6 cellular contexts compared by ENCODE assay signal in the genomic region with DNA sequence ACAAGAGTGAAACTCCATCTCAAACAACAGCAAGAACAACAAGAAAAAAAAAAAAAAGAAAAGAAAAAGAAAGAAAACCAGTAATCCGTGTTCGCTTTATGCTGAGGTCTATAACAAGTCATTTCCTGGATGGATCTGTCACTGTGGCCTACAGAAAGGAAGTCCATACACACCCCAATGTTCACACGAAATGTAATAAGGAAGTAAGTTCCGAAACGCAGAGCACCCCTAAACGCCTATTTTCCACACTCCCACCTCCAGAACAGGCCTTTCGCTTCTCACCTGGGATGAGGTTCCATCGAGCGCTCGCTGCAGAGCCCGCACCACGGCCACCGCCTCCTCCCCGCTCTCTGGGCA. TPM values are rescaled to one million over a fixed set of nuclear protein-coding genes. Genes with fewer than 3 reads are reported as not detected.
DNase-seq lines count a peak whose midpoint lies in the region; TF ChIP-seq lines count a peak whose summit lies in the region.

No MANE protein-coding gene starts in this region.

- H3K9ac ChIP-seq in GM23248, result peak overlapping the region; percentile 88

- H3K4me3 ChIP-seq in GM23248, result peak overlapping the region; percentile 99
- peak overlapping the region; percentile 88 for H3K4me3 ChIP-seq in urinary bladder (ENCODE audit: low read depth, low read length)

- peaks cover 24% of the 10 kb centered on the region for H3K36me3 ChIP-seq in GM23248 (ENCODE audit: low read depth)
- no peaks in the 10 kb centered on the region for H3K36me3 ChIP-seq in urinary bladder (ENCODE audit: insufficient read depth)

- no peaks in the 10 kb centered on the region for H3K9me2 ChIP-seq in GM23248 (ENCODE audit: insufficient read depth)

- H3K27ac ChIP-seq in GM23248, result peak overlapping the region; percentile 88
- H3K27ac ChIP-seq in RWPE1, result peak overlapping the region; percentile 92
- H3K27ac ChIP-seq in urinary bladder (ENCODE audit: low read depth), result peak overlapping the region; percentile 95

- CTCF ChIA-PET in RWPE1 (lab: Yijun Ruan, JAX), result interaction anchor here (0.6 kb wide), 1 partner anchor 39 kb away, joined by 3 read pairs; no protein-coding TSS in a partner anchor

- peak; percentile 53 for DNase-seq in GM23248
- DNase-seq in RWPE1 (ENCODE audit: low spot score), result no peak
- peak; percentile 24 for DNase-seq in hepatic stellate cell (ENCODE audit: low spot score)
- no peak for DNase-seq in activated effector memory CD4-positive, alpha-beta T cell treated with Interleukin-2 at 50 U/mL for 16 hours
- no peak for DNase-seq in DMS53 (lab: John Stamatoyannopoulos, UW)

- 1 to 4% methylated on average over 14 of the region's 14 CpGs for WGBS in GM23248 (ENCODE audit: low coverage in 1 of 2, low lambda C conversion rate in 2 of 2, missing lambda C conversion rate in 2 of 2), 2 experiments
- under 1% methylated on average over 14 of the region's 14 CpGs for WGBS in urinary bladder

- peaks cover 78% of the 10 kb centered on the region for H3K79me2 ChIP-seq in GM23248 (ENCODE audit: insufficient read depth)

- POLR2A ChIA-PET in RWPE1 (lab: Yijun Ruan, JAX; ENCODE audit: low non-redundant PET), result no interaction called here

- H4K20me1 ChIP-seq in GM23248 (ENCODE audit: insufficient read depth), result no peaks in the 10 kb centered on the region; the same call in 1 of the 2 replicates

- no peak for TF ChIP-seq CTCF in RWPE1 (conservative IDR thresholded peaks at IDR 0.05; ENCODE audit: low read depth)

- peak overlapping the region; percentile 98 for H2AFZ ChIP-seq in GM23248

- peaks cover 11% of the 10 kb centered on the region; the same call in 1 of the 2 replicates for H3F3A ChIP-seq in GM23248 (ENCODE audit: insufficient read depth)

- H3K4me1 ChIP-seq in GM23248 (ENCODE audit: insufficient read depth), result peaks cover 12% of the 10 kb centered on the region; the same call in 1 of the 2 replicates
- peaks cover 3% of the 10 kb centered on the region for H3K4me1 ChIP-seq in urinary bladder (ENCODE audit: insufficient read depth)

- H3K9me3 ChIP-seq in GM23248 (ENCODE audit: low read depth), result no peaks in the 10 kb centered on the region

- in situ Hi-C loops in GM23248 (cut with MboI), result no loop called here

- H3K4me2 ChIP-seq in GM23248 (ENCODE audit: unreplicated experiment), result peak overlapping the region; percentile 84

- H3K27me3 ChIP-seq in GM23248 (replicated peaks; ENCODE audit: insufficient read depth), result no peaks in the 10 kb centered on the region

RNA-seq across cellular contexts. Expression of a gene that starts 0.7 kb away (rescaled TPM):
- total RNA-seq in GM23248 (2014; rRNA removed; shearing (Covaris generic)), result 17.3 and 24.3 TPM in 2 replicates
- polyA plus RNA-seq in GM23248 (2016; fragmentation: Nextera tagmentation; extraction: Ambion mirVana), result 16.8 and 17.6 TPM in 2 replicates
- 38.8 TPM for total RNA-seq in urinary bladder
- polyA plus RNA-seq in urinary bladder, result 17.3 TPM

RNA-seq across cellular contexts. Expression of a gene that starts 5.1 kb away (rescaled TPM):
- total RNA-seq in GM23248 (2014; rRNA removed; shearing (Covaris generic)), result 10.7 and 12.0 TPM in 2 replicates
- polyA plus RNA-seq in GM23248 (2016; fragmentation: Nextera tagmentation; extraction: Ambion mirVana), result 6.3 and 6.4 TPM in 2 replicates
- total RNA-seq in urinary bladder, result 14.6 TPM
- polyA plus RNA-seq in urinary bladder, result 6.7 TPM

RNA-seq across cellular contexts. Expression of a gene that starts 26.6 kb away (rescaled TPM):
- 2.8 and 8.5 TPM in 2 replicates for total RNA-seq in GM23248 (2014; rRNA removed; shearing (Covaris generic))
- polyA plus RNA-seq in GM23248 (2016; fragmentation: Nextera tagmentation; extraction: Ambion mirVana), result 4.5 and 5.3 TPM in 2 replicates
- 22.2 TPM for total RNA-seq in urinary bladder
- 5.1 TPM for polyA plus RNA-seq in urinary bladder

RNA-seq across cellular contexts. Expression of a gene that starts 33.4 kb away (rescaled TPM):
- total RNA-seq in GM23248 (2014; rRNA removed; shearing (Covaris generic)), result 1,746 and 2,237 TPM in 2 replicates
- polyA plus RNA-seq in GM23248 (2016; fragmentation: Nextera tagmentation; extraction: Ambion mirVana) (719 and 722 TPM in 2 replicates), urinary bladder (492 TPM)
- total RNA-seq in urinary bladder, result 175 TPM

RNA-seq across cellular contexts. Expression of a gene that starts 52.6 kb away (rescaled TPM):
- total RNA-seq in GM23248 (2014; rRNA removed; shearing (Covaris generic)), result 6.2 and 9.2 TPM in 2 replicates
- polyA plus RNA-seq in GM23248 (2016; fragmentation: Nextera tagmentation; extraction: Ambion mirVana) (6.2 and 8.2 TPM in 2 replicates), urinary bladder (4.4 TPM)
- total RNA-seq in urinary bladder, result 14.8 TPM

Comparison
In these comparisons a context has a peak if more than half of its experiments do, and no peak if none do; other contexts are left out.
1. DNase-seq: peak in GM23248 (single experiment) and hepatic stellate cell (single experiment); none in RWPE1 (single experiment), activated effector memory CD4-positive, alpha-beta T cell treated with Interleukin-2 at 50 U/mL for 16 hours (single experiment) and DMS53 (single experiment).
2. Peak in every context shown above with its lines, with median percentiles within 50 percentile points of each other: H3K27ac ChIP-seq.